In genomic region chr5:98794001-98794400, GRCh38 we compare ENCODE assay signal across 14 cellular contexts.
"Had no signal": no experiment of that assay in that cellular context is flagged by ENCODE, and none has a peak within 500 bp of the region (broad histone marks: within the 10 kb centered on the region; RNA-seq: fewer than 3 reads in every experiment).

No MANE protein-coding gene starts in this region.

- H3K27ac ChIP-seq: hepatocyte, neutrophil, uterus had no signal

- H3K4me3 ChIP-seq: hepatocyte, smooth muscle cell, uterus had no signal

- H2AFZ ChIP-seq: hepatocyte had no signal

- H3K36me3 ChIP-seq: neutrophil, uterus had no signal

- H3K9me3 ChIP-seq: neutrophil, uterus had no signal

- H3K27me3 ChIP-seq: hepatocyte, uterus had no signal

- DNase-seq: cortex of kidney; effector memory CD8-positive, alpha-beta T cell; foreskin melanocyte; head of caudate nucleus; kidney; left cardiac atrium; mammary epithelial cell; naive thymus-derived CD8-positive, alpha-beta T cell; stimulated activated CD4-positive, alpha-beta T cell treated with anti-CD3 and anti-CD28 coated beads, Interleukin-2, amount 100 ng/mL, for 48 hours; stimulated activated naive CD4-positive, alpha-beta T cell treated with Interleukin-2 at 50 U/mL for 16 hours; uterus had no signal

- H3K4me2 ChIP-seq: hepatocyte, smooth muscle cell had no signal

- H3K4me1 ChIP-seq: uterus had no signal

- FAIRE-seq: kidney had no signal

- ATAC-seq: effector memory CD8-positive, alpha-beta T cell; left cardiac atrium; naive thymus-derived CD8-positive, alpha-beta T cell had no signal
